In the genomic region with DNA sequence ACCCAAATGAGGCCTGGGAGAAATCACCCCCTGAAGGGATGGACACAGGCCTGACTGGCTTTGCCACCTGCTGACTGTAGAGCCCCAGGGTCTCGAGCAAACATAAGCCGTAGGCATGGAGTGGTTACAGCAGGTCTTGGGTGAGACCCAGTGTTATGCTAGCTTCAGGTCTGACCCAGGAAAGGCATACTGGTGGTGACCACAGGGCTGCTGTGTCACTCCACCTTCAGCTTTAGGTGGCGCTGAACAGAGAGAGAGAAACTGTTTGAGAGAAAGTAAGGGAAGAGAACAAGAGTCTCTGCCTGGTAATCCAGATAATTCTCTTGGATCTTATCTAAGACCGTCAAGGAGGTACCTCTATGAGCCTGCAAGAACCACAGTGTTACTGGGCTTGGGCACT, we compare ENCODE assay signal across 29 cellular contexts.
"Had no signal": no experiment of that assay in that cellular context is flagged by ENCODE, and none has a peak within 500 bp of the region (broad histone marks: within the 10 kb centered on the region; RNA-seq: fewer than 3 reads in every experiment).

No MANE protein-coding gene starts in this region.

- H3K9me3 Mint-ChIP-seq: activated B cell treated with CpG ODN at 0.5 μM for 24 hours; activated CD4-positive, alpha-beta memory T cell treated with anti-CD3 and anti-CD28 coated beads for 36 hours; activated naive CD4-positive, alpha-beta T cell treated with anti-CD3 and anti-CD28 coated beads, Interleukin-2, amount 50 U/mL, for 24 hours; activated naive CD8-positive, alpha-beta T cell treated with anti-CD3 and anti-CD28 coated beads for 36 hours; activated naive CD8-positive, alpha-beta T cell treated with anti-CD3 and anti-CD28 coated beads, Interleukin-2, amount 50 U/mL, for 24 hours; activated T-helper 1 cell treated with anti-CD3 and anti-CD28 coated beads, Interleukin-12 subunit alpha, Interleukin-12 subunit beta, Interleukin-2, Interleukin-4 antibody, amounts not matched to agents 30 ng/mL and 10 ng/mL and 1 ng/mL, durations not matched to agents 14 hours and 24 hours and 36 hours; activated T-helper 2 cell treated with anti-CD3 and anti-CD28 coated beads, Interferon-gamma antibody, Interleukin-2, Interleukin-4, amounts not matched to agents 10 μg/mL and 5 μg/mL and 100 μg/mL, durations not matched to agents 14 hours and 24 hours and 36 hours had no signal

- FAIRE-seq: frontal cortex had no signal

- H3K4me3 ChIP-seq: adrenal gland, body of pancreas, colonic mucosa had no signal

- H3K4me3 Mint-ChIP-seq: activated B cell treated with CpG ODN at 0.5 μM for 24 hours; activated CD4-positive, alpha-beta memory T cell treated with anti-CD3 and anti-CD28 coated beads for 36 hours; activated CD8-positive, alpha-beta memory T cell treated with anti-CD3 and anti-CD28 coated beads, Interleukin-2, amount 10 ng/mL, durations not matched to agents 7 days and 5 days; activated CD8-positive, alpha-beta T cell treated with anti-CD3 and anti-CD28 coated beads, Interleukin-2, amount 10 ng/mL, durations not matched to agents 7 days and 5 days; activated naive CD4-positive, alpha-beta T cell treated with anti-CD3 and anti-CD28 coated beads for 36 hours; activated naive CD4-positive, alpha-beta T cell treated with anti-CD3 and anti-CD28 coated beads, Interleukin-2, amount 50 U/mL, for 24 hours; activated naive CD8-positive, alpha-beta T cell treated with anti-CD3 and anti-CD28 coated beads for 36 hours; activated naive CD8-positive, alpha-beta T cell treated with anti-CD3 and anti-CD28 coated beads, Interleukin-2, amount 50 U/mL, for 24 hours; activated T-helper 1 cell treated with anti-CD3 and anti-CD28 coated beads, Interleukin-12 subunit alpha, Interleukin-12 subunit beta, Interleukin-2, Interleukin-4 antibody, amounts not matched to agents 30 ng/mL and 10 ng/mL and 1 ng/mL, durations not matched to agents 14 hours and 24 hours and 36 hours had no signal

- H3K27ac ChIP-seq: adrenal gland, body of pancreas, colonic mucosa, VCaP had no signal

- H3K4me1 ChIP-seq: adrenal gland, body of pancreas, colonic mucosa had no signal

- H3K36me3 ChIP-seq: adrenal gland, colonic mucosa had no signal

- ATAC-seq: activated CD4-positive, CD25-positive, alpha-beta regulatory T cell treated with anti-CD3 and anti-CD28 coated beads, Interleukin-2, amount 50 U/mL, for 24 hours; activated CD8-positive, alpha-beta memory T cell treated with anti-CD3 and anti-CD28 coated beads, Interleukin-2, amount 10 ng/mL, durations not matched to agents 7 days and 5 days; activated CD8-positive, alpha-beta T cell treated with anti-CD3 and anti-CD28 coated beads, Interleukin-2, amount 10 ng/mL, durations not matched to agents 7 days and 5 days; activated naive CD8-positive, alpha-beta T cell treated with anti-CD3 and anti-CD28 coated beads, Interleukin-2, amount 50 U/mL, for 24 hours; body of pancreas; esophagus mucosa had no signal

- H3K27me3 Mint-ChIP-seq: activated B cell treated with CpG ODN at 0.5 μM for 24 hours; activated CD4-positive, alpha-beta memory T cell treated with anti-CD3 and anti-CD28 coated beads for 36 hours; activated CD8-positive, alpha-beta memory T cell treated with anti-CD3 and anti-CD28 coated beads, Interleukin-2, amount 10 ng/mL, durations not matched to agents 7 days and 5 days; activated naive CD4-positive, alpha-beta T cell treated with anti-CD3 and anti-CD28 coated beads, Interleukin-2, amount 50 U/mL, for 24 hours; activated naive CD8-positive, alpha-beta T cell treated with anti-CD3 and anti-CD28 coated beads for 36 hours; activated naive CD8-positive, alpha-beta T cell treated with anti-CD3 and anti-CD28 coated beads, Interleukin-2, amount 50 U/mL, for 24 hours had no signal

- H3K36me3 Mint-ChIP-seq: activated CD4-positive, alpha-beta memory T cell treated with anti-CD3 and anti-CD28 coated beads for 36 hours; activated CD8-positive, alpha-beta memory T cell treated with anti-CD3 and anti-CD28 coated beads, Interleukin-2, amount 10 ng/mL, durations not matched to agents 7 days and 5 days; activated naive CD4-positive, alpha-beta T cell treated with anti-CD3 and anti-CD28 coated beads, Interleukin-2, amount 50 U/mL, for 24 hours; activated naive CD8-positive, alpha-beta T cell treated with anti-CD3 and anti-CD28 coated beads for 36 hours had no signal

- H3K4me1 Mint-ChIP-seq: activated B cell treated with CpG ODN at 0.5 μM for 24 hours; activated CD8-positive, alpha-beta memory T cell treated with anti-CD3 and anti-CD28 coated beads, Interleukin-2, amount 10 ng/mL, durations not matched to agents 7 days and 5 days; activated naive CD4-positive, alpha-beta T cell treated with anti-CD3 and anti-CD28 coated beads, Interleukin-2, amount 50 U/mL, for 24 hours; activated naive CD8-positive, alpha-beta T cell treated with anti-CD3 and anti-CD28 coated beads for 36 hours; activated naive CD8-positive, alpha-beta T cell treated with anti-CD3 and anti-CD28 coated beads, Interleukin-2, amount 50 U/mL, for 24 hours had no signal

- H3K9me3 ChIP-seq: adrenal gland, body of pancreas, colonic mucosa had no signal

- DNase-seq: activated B cell treated with CpG ODN at 0.5 μM for 24 hours; activated CD4-positive, alpha-beta memory T cell treated with anti-CD3 and anti-CD28 coated beads for 36 hours; activated CD4-positive, alpha-beta T cell treated with anti-CD3 and anti-CD28 coated beads for 48 hours; activated CD8-positive, alpha-beta memory T cell treated with anti-CD3 and anti-CD28 coated beads, Interleukin-2, amount 10 ng/mL, durations not matched to agents 7 days and 5 days; activated CD8-positive, alpha-beta memory T cell treated with anti-CD3 and anti-CD28 coated beads, Interleukin-2, amount 50 U/mL, for 4 hours; activated CD8-positive, alpha-beta T cell treated with anti-CD3 and anti-CD28 coated beads, Interleukin-2, amount 10 ng/mL, durations not matched to agents 7 days and 5 days; activated effector memory CD4-positive, alpha-beta T cell treated with anti-CD3 and anti-CD28 coated beads, Interleukin-2, amount 50 U/mL, for 16 hours; activated naive CD4-positive, alpha-beta T cell treated with anti-CD3 and anti-CD28 coated beads for 36 hours; activated naive CD8-positive, alpha-beta T cell treated with anti-CD3 and anti-CD28 coated beads for 36 hours; activated naive CD8-positive, alpha-beta T cell treated with anti-CD3 and anti-CD28 coated beads, Interleukin-2, amount 50 U/mL, for 24 hours; activated T-cell treated with anti-CD3 and anti-CD28 coated beads, Interleukin-2, amount 50 U/mL, for 1 hour; activated T-cell treated with anti-CD3 and anti-CD28 coated beads, Interleukin-2, amount 50 U/mL, for 48 hours; adrenal gland; amygdala; body of pancreas; central memory CD4-positive, alpha-beta T cell; cerebellar nuclear complex; colonic mucosa; effector CD8-positive, alpha-beta T cell; foreskin fibroblast; head of caudate nucleus; T-helper 2 cell had no signal

- H3K27me3 ChIP-seq: adrenal gland, body of pancreas, colonic mucosa had no signal

- H3K27ac Mint-ChIP-seq: activated B cell treated with CpG ODN at 0.5 μM for 24 hours; activated CD4-positive, alpha-beta memory T cell treated with anti-CD3 and anti-CD28 coated beads for 36 hours; activated CD8-positive, alpha-beta memory T cell treated with anti-CD3 and anti-CD28 coated beads, Interleukin-2, amount 10 ng/mL, durations not matched to agents 7 days and 5 days; activated CD8-positive, alpha-beta T cell treated with anti-CD3 and anti-CD28 coated beads, Interleukin-2, amount 10 ng/mL, durations not matched to agents 7 days and 5 days; activated naive CD4-positive, alpha-beta T cell treated with anti-CD3 and anti-CD28 coated beads for 36 hours; activated naive CD4-positive, alpha-beta T cell treated with anti-CD3 and anti-CD28 coated beads, Interleukin-2, amount 50 U/mL, for 24 hours; activated naive CD8-positive, alpha-beta T cell treated with anti-CD3 and anti-CD28 coated beads for 36 hours; activated naive CD8-positive, alpha-beta T cell treated with anti-CD3 and anti-CD28 coated beads, Interleukin-2, amount 50 U/mL, for 24 hours; activated T-helper 1 cell treated with anti-CD3 and anti-CD28 coated beads, Interleukin-12 subunit alpha, Interleukin-12 subunit beta, Interleukin-2, Interleukin-4 antibody, amounts not matched to agents 30 ng/mL and 10 ng/mL and 1 ng/mL, durations not matched to agents 14 hours and 24 hours and 36 hours; activated T-helper 2 cell treated with anti-CD3 and anti-CD28 coated beads, Interferon-gamma antibody, Interleukin-2, Interleukin-4, amounts not matched to agents 10 μg/mL and 5 μg/mL and 100 μg/mL, durations not matched to agents 14 hours and 24 hours and 36 hours had no signal
